22 cellular contexts compared by ENCODE assay signal in genomic region chr3:13619661-13620230, GRCh38.
DNase-seq lines count a peak whose midpoint lies in the region; ATAC-seq and TF ChIP-seq lines count a peak whose summit lies in the region.
"Had no signal": no experiment of that assay in that cellular context is flagged by ENCODE, and none has a peak within 500 bp of the region (broad histone marks: within the 10 kb centered on the region; RNA-seq: fewer than 3 reads in every experiment).

No MANE protein-coding gene starts in this region.

- H3K36me3 ChIP-seq in WERI-Rb-1 (no peaks in the 10 kb centered on the region), lower lobe of right lung (no peaks in the 10 kb centered on the region)
- H3K36me3 ChIP-seq: SJSA1 had no signal

- no peak overlapping the region for H3K4me3 ChIP-seq in WERI-Rb-1 (ENCODE audit: low read depth, low read length)
- H3K4me3 ChIP-seq in lower lobe of right lung: no peak overlapping the region
- H3K4me3 ChIP-seq: SJSA1 had no signal

- H3K9me3 Mint-ChIP-seq in natural killer cell treated with Interleukin-12 subunit alpha and Interleukin-12 subunit beta and Interleukin-15 and Interleukin-18, amount 100 ng/mL, for 72 hours: peaks cover under 1% of the 10 kb centered on the region
- H3K9me3 Mint-ChIP-seq in natural killer cell: peaks cover 0 to 5% of the 10 kb centered on the region in 2 donors

- H3K27me3 ChIP-seq in WERI-Rb-1 (ENCODE audit: insufficient read depth, low read depth, severe bottlenecking) (no peaks in the 10 kb centered on the region), lower lobe of right lung (ENCODE audit: low read depth) (no peaks in the 10 kb centered on the region)
- H3K27me3 ChIP-seq: SJSA1 had no signal

- peaks cover 14 to 16% of the 10 kb centered on the region in 2 donors for H3K4me1 Mint-ChIP-seq in natural killer cell treated with Interleukin-12 subunit alpha and Interleukin-12 subunit beta and Interleukin-15 and Interleukin-18, amount 100 ng/mL, for 72 hours (ENCODE audit: low read depth in 2 of 2)
- peaks cover 11% of the 10 kb centered on the region in 2 donors for H3K4me1 Mint-ChIP-seq in natural killer cell

- H3K36me3 Mint-ChIP-seq in natural killer cell treated with Interleukin-12 subunit alpha and Interleukin-12 subunit beta and Interleukin-15 and Interleukin-18, amount 100 ng/mL, for 72 hours: no peaks in the 10 kb centered on the region
- no peaks in the 10 kb centered on the region for H3K36me3 Mint-ChIP-seq in natural killer cell
- H3K36me3 Mint-ChIP-seq: CD8-positive, alpha-beta memory T cell had no signal

- H3K27ac ChIP-seq in WERI-Rb-1 (no peak overlapping the region), lower lobe of right lung (no peak overlapping the region)
- H3K27ac ChIP-seq: C4-2B, SJSA1 had no signal

- no peaks in the 10 kb centered on the region for H3K27me3 Mint-ChIP-seq in natural killer cell treated with Interleukin-12 subunit alpha and Interleukin-12 subunit beta and Interleukin-15 and Interleukin-18, amount 100 ng/mL, for 72 hours
- H3K27me3 Mint-ChIP-seq in natural killer cell (ENCODE audit: low read depth in 2 of 2): no peaks in the 10 kb centered on the region
- H3K27me3 Mint-ChIP-seq: CD8-positive, alpha-beta memory T cell had no signal

- H3K4me1 ChIP-seq in lower lobe of right lung: no peaks in the 10 kb centered on the region
- H3K4me1 ChIP-seq: SJSA1 had no signal

- intact Hi-C loops in natural killer cell (cut with micrococcal nuclease): no loop called here
- intact Hi-C loops in lower lobe of right lung (cut with DNase I): no loop called here

- no peak for TF ChIP-seq CTCF in natural killer cell (IDR thresholded peaks at IDR 0.05)
- peak; percentile 21; the same call in 1 of the 2 replicates for TF ChIP-seq CTCF in WERI-Rb-1 (IDR thresholded peaks at IDR 0.05; ENCODE audit: low read depth, low read length)
- no peak for TF ChIP-seq CTCF in lower lobe of right lung (IDR thresholded peaks at IDR 0.05)

- DNase-seq in natural killer cell treated with Interleukin-12 subunit alpha and Interleukin-12 subunit beta and Interleukin-15 and Interleukin-18, amount 100 ng/mL, for 72 hours (ENCODE audit: low spot score): peak; percentile 49
- DNase-seq in natural killer cell: no peak
- DNase-seq in WERI-Rb-1: no peak
- peak; percentile 19 for DNase-seq in lower lobe of right lung
- no peak for DNase-seq in HCEC 1CT
- DNase-seq in NCI-H748 (lab: John Stamatoyannopoulos, UW; ENCODE audit: unreplicated experiment): no peak
- DNase-seq in NCI-H774 (lab: John Stamatoyannopoulos, UW): no peak
- no peak for DNase-seq in UCSD-AML1 (lab: John Stamatoyannopoulos, UW; ENCODE audit: unreplicated experiment)
- DNase-seq: DMS53; EL; GF-D8; MV-4-11; NCI-H1694; NCI-H2081; NCI-H2171 treated with DMSO at 0.1 percent for 48 hours; NCI-H524 treated with DMSO at 0.1 percent for 48 hours; NK-92 treated with Interleukin-12 subunit alpha and Interleukin-12 subunit beta, amount 100 ng/mL, for 24 hours; T-helper 1 cell had no signal

- no peak for ATAC-seq in natural killer cell treated with Interleukin-12 subunit alpha and Interleukin-12 subunit beta and Interleukin-15 and Interleukin-18, amount 100 ng/mL, for 72 hours
- ATAC-seq in natural killer cell (no peak), lower lobe of right lung (no peak)
- ATAC-seq: Panc1 had no signal

- H3K27ac Mint-ChIP-seq in natural killer cell treated with Interleukin-12 subunit alpha and Interleukin-12 subunit beta and Interleukin-15 and Interleukin-18, amount 100 ng/mL, for 72 hours: no peak overlapping the region
- peak overlapping the region in 1 of 2 donors; percentile 29 for H3K27ac Mint-ChIP-seq in natural killer cell

- H3K9me3 ChIP-seq in WERI-Rb-1 (ENCODE audit: severe bottlenecking): no peaks in the 10 kb centered on the region
- H3K9me3 ChIP-seq in lower lobe of right lung: no peaks in the 10 kb centered on the region
- H3K9me3 ChIP-seq: SJSA1 had no signal

- no peak overlapping the region for H3K4me3 Mint-ChIP-seq in natural killer cell treated with Interleukin-12 subunit alpha and Interleukin-12 subunit beta and Interleukin-15 and Interleukin-18, amount 100 ng/mL, for 72 hours
- no peak overlapping the region for H3K4me3 Mint-ChIP-seq in natural killer cell
- H3K4me3 Mint-ChIP-seq: CD8-positive, alpha-beta memory T cell had no signal

Comparison
In these comparisons a context has a peak if more than half of its experiments do, and no peak if none do; other contexts are left out.
1. DNase-seq: peak in natural killer cell treated with Interleukin-12 subunit alpha and Interleukin-12 subunit beta and Interleukin-15 and Interleukin-18, amount 100 ng/mL, for 72 hours (single experiment) and lower lobe of right lung (single experiment); none in natural killer cell (single experiment), WERI-Rb-1 (single experiment), HCEC 1CT (single experiment), NCI-H748 (single experiment), NCI-H774 (single experiment) and UCSD-AML1 (single experiment).